ENCODE assay signal across 33 cellular contexts in genomic region chr11:24567380-24567779, GRCh38.
DNase-seq lines count a peak whose midpoint lies in the region; ATAC-seq and TF ChIP-seq lines count a peak whose summit lies in the region.
"Had no signal": no experiment of that assay in that cellular context is flagged by ENCODE, and none has a peak within 500 bp of the region (broad histone marks: within the 10 kb centered on the region; RNA-seq: fewer than 3 reads in every experiment).

No MANE protein-coding gene starts in this region.

- H3K27me3 ChIP-seq in PC-9 (ENCODE audit: insufficient read depth, low read depth), result no peaks in the 10 kb centered on the region
- H3K27me3 ChIP-seq in mammary epithelial cell (ENCODE audit: insufficient read depth, low read length), result no peaks in the 10 kb centered on the region
- H3K27me3 ChIP-seq: dorsolateral prefrontal cortex, esophagus squamous epithelium, foreskin keratinocyte, heart right ventricle, right atrium auricular region, upper lobe of right lung had no signal

- TF ChIP-seq CTCF in PC-9 (conservative IDR thresholded peaks at IDR 0.05), result no peak
- no peak for TF ChIP-seq CTCF in mammary epithelial cell (conservative IDR thresholded peaks at IDR 0.05 in 1 of 2, IDR thresholded peaks at IDR 0.05 in 1 of 2; ENCODE audit: extremely low read depth in 1 of 2, insufficient read depth in 1 of 2, low read depth in 1 of 2, low read length in 2 of 2)
- TF ChIP-seq CTCF in GM10266 (IDR thresholded peaks at IDR 0.05; ENCODE audit: control insufficient read depth, insufficient read depth, low read depth, missing control alignments), result no peak

- H3K36me3 ChIP-seq in PC-9 (ENCODE audit: low read depth) (no peaks in the 10 kb centered on the region), mammary epithelial cell (ENCODE audit: insufficient read depth, low read length) (no peaks in the 10 kb centered on the region)
- H3K36me3 ChIP-seq: esophagus squamous epithelium, heart right ventricle, right atrium auricular region, upper lobe of right lung had no signal

- in situ Hi-C loops in mammary epithelial cell (cut with MboI; ENCODE audit: low sequenced_read_pairs in 2 of 2), result no loop called here

- POLR2A ChIA-PET in PC-9 (lab: Charles Lee; ENCODE audit: unreplicated experiment), result no interaction called here

- dilution Hi-C loops in mammary epithelial cell (cut with HindIII; ENCODE audit: low sequenced_read_pairs), result no loop called here

- H3K9ac ChIP-seq in mammary epithelial cell (ENCODE audit: insufficient read depth, low read length), result no peak overlapping the region
- H3K9ac ChIP-seq: SK-N-SH had no signal

- no peaks in the 10 kb centered on the region for H3K9me2 ChIP-seq in PC-9 (ENCODE audit: insufficient read depth)
- H3K9me2 ChIP-seq: SK-N-SH had no signal

- no peaks in the 10 kb centered on the region for H3F3A ChIP-seq in PC-9 (ENCODE audit: insufficient read depth, low read depth)

- CTCF ChIA-PET in PC-9 (lab: Charles Lee), result no interaction called here
- CTCF ChIA-PET in mammary epithelial cell (lab: Charles Lee; ENCODE audit: low non-redundant PET), result no interaction called here

- H3K4me3 ChIP-seq in PC-9, result no peak overlapping the region
- no peak overlapping the region for H3K4me3 ChIP-seq in mammary epithelial cell (replicated peaks in 1 of 3; ENCODE audit: insufficient read depth in 1 of 3, low read depth in 2 of 3, low read length in 3 of 3)
- H3K4me3 ChIP-seq: dorsolateral prefrontal cortex, esophagus squamous epithelium, heart right ventricle, right atrium auricular region, upper lobe of right lung had no signal

- H3K9me3 ChIP-seq in PC-9 (ENCODE audit: insufficient read depth, low read depth) (no peaks in the 10 kb centered on the region), mammary epithelial cell (replicated peaks; ENCODE audit: insufficient read depth, low read length) (no peaks in the 10 kb centered on the region)
- H3K9me3 ChIP-seq: esophagus squamous epithelium, heart right ventricle, right atrium auricular region, SK-N-SH, upper lobe of right lung had no signal

- intact Hi-C loops in PC-9 (cut with micrococcal nuclease; ENCODE audit: unreplicated experiment), result no loop called here
- intact Hi-C loops in mammary epithelial cell (cut with micrococcal nuclease), result no loop called here

- DNase-seq in PC-9 (no peak), mammary epithelial cell (no peak), GM10266 (ENCODE audit: extremely low spot score) (no peak)
- DNase-seq in activated naive CD4-positive, alpha-beta T cell treated with Interleukin-2 at 50 U/mL for 16 hours, result no peak
- DNase-seq: activated CD8-positive, alpha-beta memory T cell treated with anti-CD3 and anti-CD28 coated beads, Interleukin-2, amount 50 U/mL, for 48 hours; activated CD8-positive, alpha-beta T cell treated with anti-CD3 and anti-CD28 coated beads for 36 hours; Calu3; DMS79 treated with DMSO at 0.1 percent for 48 hours; dorsolateral prefrontal cortex; esophagus squamous epithelium; foreskin keratinocyte; GDM1; GOT3; heart right ventricle; midbrain; naive B cell; NCI-H1105; NCI-H187 treated with DMSO at 0.1 percent for 48 hours; NCI-H2171; NCI-H524 treated with DMSO at 0.1 percent for 48 hours; NK-92 treated with Interleukin-12 subunit alpha and Interleukin-12 subunit beta, amount 100 ng/mL, for 24 hours; posterior cingulate gyrus; SK-N-SH; small intestine; stimulated activated naive B cell treated with anti-CD40 and anti-IgM and Interleukin-4, amounts not matched to agents 10 μg/mL and 1 μg/mL and 100 μg/mL, for 72 hours; T-helper 17 cell; upper lobe of right lung had no signal

- no TSS peak for BruUV-seq in PC-9 (replicated peaks; lab: Mats Ljungman, UMichigan)
- no TSS peak for BruUV-seq in mammary epithelial cell (replicated peaks; lab: Mats Ljungman, UMichigan)

- no peaks in the 10 kb centered on the region for H3K4me1 ChIP-seq in PC-9 (replicated peaks; ENCODE audit: insufficient read depth)
- no peaks in the 10 kb centered on the region for H3K4me1 ChIP-seq in mammary epithelial cell (ENCODE audit: insufficient read depth, low read length)
- H3K4me1 ChIP-seq: esophagus squamous epithelium, foreskin keratinocyte, heart right ventricle, right atrium auricular region, upper lobe of right lung had no signal

- H3K79me2 ChIP-seq in PC-9 (ENCODE audit: low read depth), result no peaks in the 10 kb centered on the region
- no peaks in the 10 kb centered on the region for H3K79me2 ChIP-seq in mammary epithelial cell (ENCODE audit: insufficient read depth, low read length)

- H4K20me1 ChIP-seq in PC-9 (ENCODE audit: insufficient read depth) (no peaks in the 10 kb centered on the region), mammary epithelial cell (ENCODE audit: insufficient read depth, low read length) (no peaks in the 10 kb centered on the region)

- ATAC-seq in GM18502 (IDR thresholded peaks at IDR 0.05; ENCODE audit: poor library complexity, unreplicated experiment) (peak; percentile 94), GM21619 (IDR thresholded peaks at IDR 0.05; ENCODE audit: unreplicated experiment) (peak; percentile 64), HG03139 (IDR thresholded peaks at IDR 0.05; ENCODE audit: unreplicated experiment) (peak; percentile 79), HG03039 (IDR thresholded peaks at IDR 0.05; ENCODE audit: unreplicated experiment) (no peak)
- ATAC-seq: activated CD8-positive, alpha-beta T cell treated with anti-CD3 and anti-CD28 coated beads for 36 hours; foreskin keratinocyte; heart right ventricle; Right ventricle myocardium inferior; stimulated activated naive B cell treated with anti-CD40 and anti-IgM and Interleukin-4, amounts not matched to agents 10 μg/mL and 1 μg/mL and 100 μg/mL, for 72 hours; T-helper 17 cell; upper lobe of right lung had no signal

- no peak overlapping the region for H3K27ac ChIP-seq in PC-9
- no peak overlapping the region for H3K27ac ChIP-seq in mammary epithelial cell (ENCODE audit: insufficient read depth, low read depth, low read length)
- H3K27ac ChIP-seq: dorsolateral prefrontal cortex, esophagus squamous epithelium, foreskin keratinocyte, heart right ventricle, right atrium auricular region, upper lobe of right lung had no signal

- H3K4me2 ChIP-seq in PC-9 (no peak overlapping the region), mammary epithelial cell (ENCODE audit: insufficient read depth, low read depth, low read length) (no peak overlapping the region)
- H3K4me2 ChIP-seq: SK-N-SH had no signal

- H2AFZ ChIP-seq in PC-9, result 0 out of 2 replicates have a peak overlapping the region, but pooled peaks have one; percentile 66
- H2AFZ ChIP-seq in mammary epithelial cell (ENCODE audit: low read depth, low read length), result no peak overlapping the region
